In the genomic region with DNA sequence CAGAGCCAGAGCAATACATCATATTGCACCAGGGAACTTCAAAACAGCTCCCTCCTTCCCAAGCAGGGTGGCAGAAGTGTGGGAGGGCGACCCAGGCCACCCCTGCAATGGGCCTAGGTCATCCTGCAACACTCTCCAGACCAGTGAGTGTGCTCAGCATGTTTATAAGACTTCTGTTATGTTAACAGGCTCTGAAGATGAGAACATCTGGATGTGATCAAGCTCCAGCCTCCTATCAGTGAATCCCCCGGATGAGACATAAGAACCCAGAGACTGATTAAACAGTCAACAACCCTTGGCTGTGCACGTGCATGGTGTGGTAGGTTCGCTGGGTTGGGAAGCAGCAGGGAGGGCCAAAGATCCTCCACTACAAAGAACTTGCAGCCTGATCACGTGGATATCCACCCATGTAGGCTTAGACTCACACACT, we compare ENCODE assay signal across 15 cellular contexts.
DNase-seq lines count a peak whose midpoint lies in the region; ATAC-seq and TF ChIP-seq lines count a peak whose summit lies in the region.
"Had no signal": no experiment of that assay in that cellular context is flagged by ENCODE, and none has a peak within 500 bp of the region (broad histone marks: within the 10 kb centered on the region; RNA-seq: fewer than 3 reads in every experiment).

No MANE protein-coding gene starts in this region.

- no peak overlapping the region for H2AK5ac ChIP-seq in trophoblast cell (ENCODE audit: low read length)

- H2AFZ ChIP-seq in fibroblast of lung (ENCODE audit: low read length) (no peak overlapping the region), trophoblast cell (ENCODE audit: insufficient read depth, low read length, poor library complexity) (no peak overlapping the region)

- H2BK12ac ChIP-seq in trophoblast cell (ENCODE audit: low read length): peak overlapping the region; percentile 38

- H3K9me3 ChIP-seq in fibroblast of lung (ENCODE audit: control insufficient read depth, insufficient read depth, low read depth, low read length) (no peaks in the 10 kb centered on the region), trophoblast cell (ENCODE audit: insufficient read depth, low read depth, low read length) (no peaks in the 10 kb centered on the region), testis (no peaks in the 10 kb centered on the region)
- H3K9me3 ChIP-seq: Peyer's patch, thoracic aorta had no signal

- WGBS in trophoblast cell (ENCODE audit: extremely low coverage, insufficient coverage, insufficient read length): no CpG with 5 or more reads among the region's 5 CpGs
- WGBS in testis, 2 donors: 45 to 72% methylated on average over 4 to 5 of the region's 5 CpGs

- no peak overlapping the region for H3K14ac ChIP-seq in trophoblast cell (ENCODE audit: low read length)

- TF ChIP-seq POLR2A in testis (IDR thresholded peaks at IDR 0.05): no peak

- H3K4me2 ChIP-seq in fibroblast of lung (ENCODE audit: extremely low read depth, insufficient read depth, low read length): peak overlapping the region; percentile 9
- no peak overlapping the region for H3K4me2 ChIP-seq in trophoblast cell (ENCODE audit: low read length)

- H3K23ac ChIP-seq in trophoblast cell (ENCODE audit: low read length): no peak overlapping the region

- DNase-seq in AG09319 (ENCODE audit: extremely low read depth, low read depth) (peak; percentile 78), RPMI7951 (ENCODE audit: low read depth) (peak; percentile 97), fibroblast of lung (ENCODE audit: low read depth in 2 of 2) (peak; percentile 80 to 88), trophoblast cell (no peak), NCI-H748 (lab: John Stamatoyannopoulos, UW; ENCODE audit: unreplicated experiment) (no peak), testis (no peak)
- no peak for DNase-seq in activated CD4-positive, alpha-beta T cell treated with anti-CD3 and anti-CD28 coated beads, Interleukin-2, amount 50 U/mL, for 4 hours
- DNase-seq: activated naive CD8-positive, alpha-beta T cell treated with anti-CD3 and anti-CD28 coated beads, Interleukin-2, amount 10 ng/mL, durations not matched to agents 7 days and 5 days; AML-193; effector CD8-positive, alpha-beta T cell; Kasumi-1; Peyer's patch; retina had no signal

- H4K12ac ChIP-seq in trophoblast cell (ENCODE audit: low read depth, low read length): no peak overlapping the region

- no peak overlapping the region for H3K4ac ChIP-seq in trophoblast cell (ENCODE audit: low read depth, low read length)

- H3K18ac ChIP-seq in trophoblast cell (ENCODE audit: low read length): no peak overlapping the region

- H3K27ac ChIP-seq in fibroblast of lung (ENCODE audit: insufficient read depth, low read length) (peak overlapping the region; percentile 42), trophoblast cell (ENCODE audit: low read depth, low read length) (no peak overlapping the region), testis (no peak overlapping the region)
- H3K27ac ChIP-seq: thoracic aorta had no signal

- peak overlapping the region; percentile 27 for H4K91ac ChIP-seq in trophoblast cell (ENCODE audit: low read depth, low read length)

- peaks cover 6% of the 10 kb centered on the region for H3K79me1 ChIP-seq in trophoblast cell (ENCODE audit: low read length)

- H3K36me3 ChIP-seq in fibroblast of lung (ENCODE audit: control insufficient read depth, insufficient read depth, low read length) (no peaks in the 10 kb centered on the region), trophoblast cell (ENCODE audit: control insufficient read depth in 1 of 2, insufficient read depth in 2 of 2, low read length in 2 of 2) (no peaks in the 10 kb centered on the region), testis (ENCODE audit: low read depth, missing control alignments) (no peaks in the 10 kb centered on the region)
- H3K36me3 ChIP-seq: Peyer's patch, thoracic aorta had no signal

- H2BK120ac ChIP-seq in trophoblast cell (ENCODE audit: insufficient read depth, low read length, poor library complexity): no peak overlapping the region

- ATAC-seq in HG02763 (IDR thresholded peaks at IDR 0.05; ENCODE audit: unreplicated experiment): no peak

- intact Hi-C loops in testis (cut with DNase I; ENCODE audit: low total_unique reads): loop anchor here (5.0 to 10.0 kb wide), 2 partner anchors 60 to 543 kb away; a partner anchor contains a TSS

- H4K8ac ChIP-seq in trophoblast cell (ENCODE audit: low read depth, low read length): no peak overlapping the region

- no peaks in the 10 kb centered on the region for H3K27me3 ChIP-seq in fibroblast of lung (ENCODE audit: control insufficient read depth, insufficient read depth, low read length)
- H3K27me3 ChIP-seq in trophoblast cell (ENCODE audit: insufficient read depth, low read length): no peaks in the 10 kb centered on the region
- no peaks in the 10 kb centered on the region for H3K27me3 ChIP-seq in testis
- H3K27me3 ChIP-seq: Peyer's patch had no signal

- H4K20me1 ChIP-seq in fibroblast of lung (ENCODE audit: control insufficient read depth, extremely low read depth, insufficient read depth, low read length): no peaks in the 10 kb centered on the region

- no peak overlapping the region for H3K9ac ChIP-seq in fibroblast of lung (ENCODE audit: insufficient read depth, low read length)
- H3K9ac ChIP-seq in trophoblast cell (ENCODE audit: low read length): no peak overlapping the region

- peaks cover 36% of the 10 kb centered on the region for H3K4me1 ChIP-seq in fibroblast of lung (ENCODE audit: control insufficient read depth, extremely low read depth, insufficient read depth, low read length)
- peaks cover 7 to 14% of the 10 kb centered on the region in 2 experiments for H3K4me1 ChIP-seq in trophoblast cell (ENCODE audit: control insufficient read depth in 1 of 2, insufficient read depth in 2 of 2, low read length in 2 of 2)
- H3K4me1 ChIP-seq in testis: peaks cover 40% of the 10 kb centered on the region

- no peak overlapping the region for H2BK5ac ChIP-seq in trophoblast cell (ENCODE audit: low read depth, low read length, poor library complexity)

- TF ChIP-seq CTCF in AG09319 (IDR thresholded peaks at IDR 0.05; ENCODE audit: low read depth, low read length) (no peak), fibroblast of lung (conservative IDR thresholded peaks at IDR 0.05 in 1 of 2, IDR thresholded peaks at IDR 0.05 in 1 of 2; ENCODE audit: low read depth in 1 of 2, low read length in 2 of 2) (no peak), testis (IDR thresholded peaks at IDR 0.05) (no peak)

- H3K4me3 ChIP-seq in fibroblast of lung (replicated peaks in 1 of 4; ENCODE audit: control extremely low read depth in 1 of 4, insufficient read depth in 1 of 4, low read depth in 3 of 4, low read length in 4 of 4) (no peak overlapping the region), trophoblast cell (ENCODE audit: low read depth, low read length) (no peak overlapping the region), testis (no peak overlapping the region)
- H3K4me3 ChIP-seq: Peyer's patch, thoracic aorta had no signal

- H3K79me2 ChIP-seq in fibroblast of lung (ENCODE audit: control insufficient read depth, insufficient read depth, low read length) (no peaks in the 10 kb centered on the region), trophoblast cell (ENCODE audit: control insufficient read depth, insufficient read depth, low read length, poor library complexity) (peaks cover 2% of the 10 kb centered on the region)

Comparison
In these comparisons a context has a peak if more than half of its experiments do, and no peak if none do; other contexts are left out.
1. DNase-seq: peak in AG09319 (single experiment), RPMI7951 (single experiment) and fibroblast of lung (2 of 2); none in trophoblast cell (0 of 2), NCI-H748 (single experiment), testis (single experiment) and activated CD4-positive, alpha-beta T cell treated with anti-CD3 and anti-CD28 coated beads, Interleukin-2, amount 50 U/mL, for 4 hours (0 of 2).